In the genomic region with DNA sequence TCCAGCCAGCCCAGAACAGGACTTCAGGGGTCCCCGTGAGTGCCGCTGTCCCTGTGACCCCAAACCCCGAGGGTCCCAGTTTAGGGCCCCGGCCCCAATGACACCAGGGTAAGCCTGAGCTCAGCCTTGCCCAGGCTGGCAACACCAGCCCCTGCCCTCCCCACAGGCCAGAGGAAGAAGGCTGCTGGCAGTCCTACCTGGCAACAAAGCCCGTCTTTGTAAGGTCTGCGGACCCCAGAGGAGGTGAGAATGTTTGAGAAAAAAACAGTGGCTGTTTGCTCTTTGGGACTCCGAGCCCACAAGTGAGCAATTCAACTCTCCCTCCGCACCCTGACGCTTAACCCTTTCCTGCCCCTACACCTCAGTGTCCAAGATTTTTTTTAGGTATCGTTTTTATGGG, we compare ENCODE assay signal across 8 cellular contexts. TPM values are rescaled to one million over a fixed set of nuclear protein-coding genes. Genes with fewer than 3 reads are reported as not detected.
DNase-seq lines count a peak whose midpoint lies in the region; ATAC-seq and TF ChIP-seq lines count a peak whose summit lies in the region.

No MANE protein-coding gene starts in this region.

- CTCF ChIA-PET in AG04450 (lab: Charles Lee) = interaction anchor here (0.6 to 1.4 kb wide), 5 partner anchors 12 to 349 kb away, joined by 3 to 5 read pairs (median 3); no protein-coding TSS in a partner anchor

- H3K27ac ChIP-seq in AG04450 (ENCODE audit: low read depth, low read length) (peak overlapping the region; percentile 90), angular gyrus (ENCODE audit: low read depth, low read length) (peak overlapping the region; percentile 98), layer of hippocampus (ENCODE audit: low read depth, low read length) (peak overlapping the region; percentile 94)

- H3K27ac Mint-ChIP-seq in HFFc6 = peak overlapping the region; percentile 99

- DNase-seq in AG04450 (ENCODE audit: low read depth, low spot score) (no peak), HFFc6 (no peak), SIG-M5 treated with dmso at 0.1 percent for 504 hours (lab: John Stamatoyannopoulos, UW; ENCODE audit: unreplicated experiment) (no peak)
- peak; percentile 37 for DNase-seq in stimulated activated naive CD8-positive, alpha-beta T cell treated with anti-CD3 and anti-CD28 coated beads, Interleukin-15, Interleukin-2, amounts not matched to agents 100 U/mL and 50 U/mL, for 24 hours

- H3K27me3 Mint-ChIP-seq in HFFc6 (ENCODE audit: insufficient read depth) = peaks cover 5% of the 10 kb centered on the region; the same call in 1 of the 2 replicates

- peak overlapping the region; percentile 98 for H3K4me3 Mint-ChIP-seq in HFFc6

- TF ChIP-seq CTCF in AG04450 (IDR thresholded peaks at IDR 0.05; ENCODE audit: low read depth, low read length) = no peak
- no peak for TF ChIP-seq CTCF in HFFc6 (IDR thresholded peaks at IDR 0.05)

- no peaks in the 10 kb centered on the region; the same call in 1 of the 2 replicates for H3K9me3 ChIP-seq in AG04450 (ENCODE audit: control insufficient read depth, insufficient read depth, low read length)

- H3K36me3 Mint-ChIP-seq in HFFc6 (ENCODE audit: low read depth) = no peaks in the 10 kb centered on the region

- POLR2A ChIA-PET in AG04450 (lab: Yijun Ruan, JAX) = interaction anchor here (0.6 to 1.0 kb wide), 4 partner anchors 15 to 378 kb away, joined by 3 to 9 read pairs (median 6); a partner anchor contains a TSS

- H3K9me3 Mint-ChIP-seq in HFFc6 = no peaks in the 10 kb centered on the region

- peaks cover 28% of the 10 kb centered on the region for H3K4me1 Mint-ChIP-seq in HFFc6 (ENCODE audit: low read depth)

- H3K4me3 ChIP-seq in AG04450 (ENCODE audit: low read depth, low read length) = peak overlapping the region; percentile 87

- H3K27me3 ChIP-seq in AG04450 (ENCODE audit: control insufficient read depth, insufficient read depth, low read length) (no peaks in the 10 kb centered on the region), layer of hippocampus (ENCODE audit: control insufficient read depth, insufficient read depth, low read length) (no peaks in the 10 kb centered on the region)

- no peak for ATAC-seq in stimulated activated naive CD8-positive, alpha-beta T cell treated with anti-CD3 and anti-CD28 coated beads, Interleukin-15, Interleukin-2, amounts not matched to agents 100 U/mL and 50 U/mL, for 24 hours
- ATAC-seq in GM18498 (IDR thresholded peaks at IDR 0.05; ENCODE audit: unreplicated experiment) (no peak), GM19023 (IDR thresholded peaks at IDR 0.05; ENCODE audit: unreplicated experiment) (no peak)

RNA-seq across cellular contexts. Expression of a gene that starts 1.7 kb away (rescaled TPM):
- 469 and 650 TPM in 2 replicates for polyA plus RNA-seq in AG04450 (2011; rRNA removed)
- 165 and 179 TPM in 2 replicates for polyA minus RNA-seq in AG04450 (2011; rRNA and poly(A)+ RNA removed)
- total RNA-seq in HFFc6 (2021; fragmentation: NEBNext Ultra II Directional; extraction: Animal tissue kit (Norgen Biotek cat#: 25700)) = 100 to 1,000 TPM; 325 to 389 (median 363) TPM

RNA-seq across cellular contexts. Expression of a gene that starts 36.7 kb away (rescaled TPM):
- polyA plus RNA-seq in AG04450 (2011; rRNA removed) = 9.4 TPM in 2 replicates
- polyA minus RNA-seq in AG04450 (2011; rRNA and poly(A)+ RNA removed) = 14.3 and 17.3 TPM in 2 replicates
- total RNA-seq in HFFc6 (2021; fragmentation: NEBNext Ultra II Directional; extraction: Animal tissue kit (Norgen Biotek cat#: 25700)) = 1 to 10 TPM; 7.8 to 9.1 (median 8.8) TPM

RNA-seq across cellular contexts. Expression of a gene that starts 37.0 kb away (rescaled TPM):
- polyA plus RNA-seq in AG04450 (2011; rRNA removed) = 15.4 and 20.3 TPM in 2 replicates
- polyA minus RNA-seq in AG04450 (2011; rRNA and poly(A)+ RNA removed) = 19.3 and 35.0 TPM in 2 replicates
- 10 to 100 TPM; 20.7 to 28.6 (median 24.4) TPM for total RNA-seq in HFFc6 (2021; fragmentation: NEBNext Ultra II Directional; extraction: Animal tissue kit (Norgen Biotek cat#: 25700))
